In genomic region chr14:99213101-99213500, GRCh38 we compare ENCODE assay signal across 16 cellular contexts. TPM values are rescaled to one million over a fixed set of nuclear protein-coding genes. Genes with fewer than 3 reads are reported as not detected.
DNase-seq lines count a peak whose midpoint lies in the region; ATAC-seq and TF ChIP-seq lines count a peak whose summit lies in the region.
"Had no signal": no experiment of that assay in that cellular context is flagged by ENCODE, and none has a peak within 500 bp of the region (broad histone marks: within the 10 kb centered on the region; RNA-seq: fewer than 3 reads in every experiment).

No MANE protein-coding gene starts in this region.

- ATAC-seq in CD8-positive, alpha-beta T cell, result peak; percentile 12
- ATAC-seq in activated T-helper 17 cell treated with anti-CD3 and anti-CD28 coated beads, Interleukin-2, amount 50 U/mL, for 72 hours (replicated peaks), result peak; percentile 53
- ATAC-seq in foreskin keratinocyte, result peak; percentile 43
- no peak for ATAC-seq in HG03159 (IDR thresholded peaks at IDR 0.05; ENCODE audit: unreplicated experiment)
- ATAC-seq in gastroesophageal sphincter, result no peak

- H3K9me3 ChIP-seq in CD8-positive, alpha-beta T cell (ENCODE audit: low read length), result no peaks in the 10 kb centered on the region
- H3K9me3 ChIP-seq in Karpas-422 (ENCODE audit: low read length) (no peaks in the 10 kb centered on the region), gastroesophageal sphincter (no peaks in the 10 kb centered on the region)
- H3K9me3 ChIP-seq: neutrophil, vagina had no signal

- H3K4me1 ChIP-seq in CD8-positive, alpha-beta T cell (ENCODE audit: insufficient read depth, low read length), result peaks cover 95% of the 10 kb centered on the region
- H3K4me1 ChIP-seq in foreskin keratinocyte (peaks cover 31% of the 10 kb centered on the region), Karpas-422 (ENCODE audit: low read length) (no peaks in the 10 kb centered on the region), gastroesophageal sphincter (peaks cover 0 to 17% (median 8%) of the 10 kb centered on the region in 3 donors)

- peaks cover 97% of the 10 kb centered on the region for H3K4me1 Mint-ChIP-seq in CD8-positive, alpha-beta T cell (ENCODE audit: low read depth)
- H3K4me1 Mint-ChIP-seq in activated T-helper 17 cell treated with anti-CD3 and anti-CD28 coated beads, Interleukin-2, amount 50 U/mL, for 72 hours, result peaks cover 81% of the 10 kb centered on the region

- no peaks in the 10 kb centered on the region for H4K20me1 ChIP-seq in Karpas-422 (ENCODE audit: insufficient read depth, low read depth, low read length)

- no peak overlapping the region for H3K4me2 ChIP-seq in Karpas-422 (ENCODE audit: low read depth, low read length, poor library complexity, severe bottlenecking)

- H3K27ac Mint-ChIP-seq in CD8-positive, alpha-beta T cell, result peak overlapping the region; percentile 99
- H3K27ac Mint-ChIP-seq in activated T-helper 17 cell treated with anti-CD3 and anti-CD28 coated beads, Interleukin-2, amount 50 U/mL, for 72 hours, result peak overlapping the region; percentile 86

- no peaks in the 10 kb centered on the region for H3K9me3 Mint-ChIP-seq in CD8-positive, alpha-beta T cell
- H3K9me3 Mint-ChIP-seq in activated T-helper 17 cell treated with anti-CD3 and anti-CD28 coated beads, Interleukin-2, amount 50 U/mL, for 72 hours, result no peaks in the 10 kb centered on the region

- CTCF ChIA-PET in AG04449 (lab: Yijun Ruan, JAX), result no interaction called here
- CTCF ChIA-PET in CD8-positive, alpha-beta T cell (lab: Charles Lee), result interaction anchor here (0.9 to 3.0 kb wide), 5 partner anchors 11 to 1075 kb away, joined by 3 to 19 read pairs (median 4); no protein-coding TSS in a partner anchor

- DNase-seq in AG04449 (ENCODE audit: low read depth, low spot score), result peak; percentile 17
- DNase-seq in CD8-positive, alpha-beta T cell, result peak in 1 of 7 experiments; percentile 56
- DNase-seq in foreskin keratinocyte, result peak in 1 of 2 donors; percentile 55
- no peak for DNase-seq in Karpas-422
- DNase-seq in kidney glomerular epithelial cell (lab: John Stamatoyannopoulos, UW), result no peak
- DNase-seq: GOT3, NCI-H2081 treated with DMSO at 0.1 percent for 48 hours, right cardiac atrium, RPMI8226 had no signal

- POLR2A ChIA-PET in AG04449 (lab: Yijun Ruan, JAX), result no interaction called here
- POLR2A ChIA-PET in CD8-positive, alpha-beta T cell (lab: Charles Lee), result interaction anchor here (1.1 to 63.2 kb wide), 3 partner anchors 9 to 33 kb away, joined by 3 to 2179 read pairs (median 3); partner anchors contain the start of gene BCL11B

- no peak for TF ChIP-seq POLR2A in gastroesophageal sphincter (IDR thresholded peaks at IDR 0.05)

- no peak for TF ChIP-seq EP300 in gastroesophageal sphincter (IDR thresholded peaks at IDR 0.05)

- 78 to 93% methylated on average over 5 to 8 of the region's 11 CpGs for WGBS in gastroesophageal sphincter (ENCODE audit: low coverage in 1 of 2), 2 donors

- H3K79me2 ChIP-seq in Karpas-422 (ENCODE audit: low read length), result no peaks in the 10 kb centered on the region

- no peaks in the 10 kb centered on the region for H3K36me3 ChIP-seq in CD8-positive, alpha-beta T cell (ENCODE audit: insufficient read depth, low read length)
- H3K36me3 ChIP-seq in Karpas-422 (ENCODE audit: insufficient read depth, low read length) (no peaks in the 10 kb centered on the region), gastroesophageal sphincter (no peaks in the 10 kb centered on the region)
- H3K36me3 ChIP-seq: neutrophil, vagina had no signal

- no peaks in the 10 kb centered on the region for H3K27me3 Mint-ChIP-seq in CD8-positive, alpha-beta T cell (ENCODE audit: low read depth)
- no peaks in the 10 kb centered on the region for H3K27me3 Mint-ChIP-seq in activated T-helper 17 cell treated with anti-CD3 and anti-CD28 coated beads, Interleukin-2, amount 50 U/mL, for 72 hours

- no peak overlapping the region for H3K9ac ChIP-seq in Karpas-422 (ENCODE audit: low read length)

- H3K36me3 Mint-ChIP-seq in CD8-positive, alpha-beta T cell, result peaks cover 75% of the 10 kb centered on the region
- peaks cover 78% of the 10 kb centered on the region for H3K36me3 Mint-ChIP-seq in activated T-helper 17 cell treated with anti-CD3 and anti-CD28 coated beads, Interleukin-2, amount 50 U/mL, for 72 hours (ENCODE audit: low read depth)

- no peaks in the 10 kb centered on the region for H3K27me3 ChIP-seq in CD8-positive, alpha-beta T cell (ENCODE audit: insufficient read depth, low read length)
- H3K27me3 ChIP-seq in foreskin keratinocyte (no peaks in the 10 kb centered on the region), Karpas-422 (ENCODE audit: low read length) (no peaks in the 10 kb centered on the region), gastroesophageal sphincter (no peaks in the 10 kb centered on the region)
- H3K27me3 ChIP-seq: neutrophil, vagina had no signal

- no peaks in the 10 kb centered on the region for H3K9me2 ChIP-seq in Karpas-422 (replicated peaks; ENCODE audit: insufficient read depth, low read length)

- intact Hi-C loops in CD8-positive, alpha-beta T cell (cut with DNase I, micrococcal nuclease), result no loop called here

- H3K4me3 Mint-ChIP-seq in CD8-positive, alpha-beta T cell, result peak overlapping the region; percentile 75
- H3K4me3 Mint-ChIP-seq in activated T-helper 17 cell treated with anti-CD3 and anti-CD28 coated beads, Interleukin-2, amount 50 U/mL, for 72 hours, result peak overlapping the region; percentile 82

- no peak overlapping the region for H2AFZ ChIP-seq in Karpas-422 (ENCODE audit: low read length)

- H3K4me3 ChIP-seq in AG04449 (ENCODE audit: low read depth, low read length) (no peak overlapping the region), Karpas-422 (ENCODE audit: low read length) (no peak overlapping the region), gastroesophageal sphincter (no peak overlapping the region)
- H3K4me3 ChIP-seq in CD8-positive, alpha-beta T cell (ENCODE audit: low read depth, low read length), result peak overlapping the region; percentile 33
- H3K4me3 ChIP-seq: vagina had no signal

- TF ChIP-seq CTCF in AG04449 (IDR thresholded peaks at IDR 0.05; ENCODE audit: insufficient read depth, low read length, missing control alignments) (no peak), foreskin keratinocyte (conservative IDR thresholded peaks at IDR 0.05) (no peak), gastroesophageal sphincter (IDR thresholded peaks at IDR 0.05) (no peak)
- TF ChIP-seq CTCF in CD8-positive, alpha-beta T cell (IDR thresholded peaks at IDR 0.05), result no peak

- peak overlapping the region; percentile 34 for H3K27ac ChIP-seq in CD8-positive, alpha-beta T cell (ENCODE audit: low read depth, low read length)
- H3K27ac ChIP-seq in foreskin keratinocyte, result no peak overlapping the region
- no peak overlapping the region for H3K27ac ChIP-seq in Karpas-422 (ENCODE audit: low read length)
- H3K27ac ChIP-seq in gastroesophageal sphincter, result no peak overlapping the region
- H3K27ac ChIP-seq: epithelial cell of prostate, neutrophil, vagina had no signal

RNA-seq across cellular contexts. Expression of gene BCL11B, which starts 58.9 kb away (rescaled TPM):
- total RNA-seq in CD8-positive, alpha-beta T cell, result 100 to 1,000 TPM; 273 to 284 TPM
- total RNA-seq in activated T-helper 17 cell treated with anti-CD3 and anti-CD28 coated beads, Interleukin-2, amount 50 U/mL, for 72 hours, result 10 to 100 TPM; 51.4 to 52.9 TPM
- total RNA-seq in foreskin keratinocyte (15.4 and 16.3 TPM in 2 replicates), gastroesophageal sphincter (1 to 10 TPM in 1 of 4 donors, under 1 TPM in 3; under 0.01 to 1.1 (median 0.39) TPM)
- 3.8 and 4.4 TPM in 2 replicates for polyA plus RNA-seq in foreskin keratinocyte
- total RNA-seq in Karpas-422 (2014; rRNA removed; shearing (Covaris generic); ENCODE audit: low replicate concordance), result not detected in 2 replicates
- polyA plus RNA-seq: BJ had no signal

Comparison
In these comparisons a context has a peak if more than half of its experiments do, and no peak if none do; other contexts are left out.
1. ATAC-seq: peak in CD8-positive, alpha-beta T cell (single experiment), activated T-helper 17 cell treated with anti-CD3 and anti-CD28 coated beads, Interleukin-2, amount 50 U/mL, for 72 hours (single experiment) and foreskin keratinocyte (single experiment); none in HG03159 (single experiment) and gastroesophageal sphincter (single experiment).